ENCODE assay signal across 8 cellular contexts in genomic region chr1:52056110-52056936, GRCh38. TPM values are rescaled to one million over a fixed set of nuclear protein-coding genes. Genes with fewer than 3 reads are reported as not detected.
DNase-seq lines count a peak whose midpoint lies in the region; ATAC-seq and TF ChIP-seq lines count a peak whose summit lies in the region.

TSS of gene BTF3L4 (plus strand) at chr1:52056295. CDS start at chr1:52059848, 3,553 bp downstream.

- H3K4me1 Mint-ChIP-seq in activated CD4-positive, alpha-beta T cell treated with anti-CD3 and anti-CD28 coated beads, Interleukin-2, amount 10 ng/mL, durations not matched to agents 24 days and 14 days = peaks cover 46% of the 10 kb centered on the region

- H3K27me3 ChIP-seq in BJ (ENCODE audit: control insufficient read depth, insufficient read depth, low read length) (no peaks in the 10 kb centered on the region), colonic mucosa (no peaks in the 10 kb centered on the region), layer of hippocampus (ENCODE audit: control insufficient read depth, insufficient read depth, low read length) (no peaks in the 10 kb centered on the region)

- peaks cover 39% of the 10 kb centered on the region for H3K36me3 Mint-ChIP-seq in activated CD4-positive, alpha-beta T cell treated with anti-CD3 and anti-CD28 coated beads, Interleukin-2, amount 10 ng/mL, durations not matched to agents 24 days and 14 days (ENCODE audit: low read depth)

- ATAC-seq in GM19328 (IDR thresholded peaks at IDR 0.05; ENCODE audit: unreplicated experiment) = peak; percentile 79
- peak; percentile 59 for ATAC-seq in HG03469 (IDR thresholded peaks at IDR 0.05; ENCODE audit: unreplicated experiment)

- H3K9ac ChIP-seq in colonic mucosa (ENCODE audit: low read depth in 2 of 2, low read length in 2 of 2) = peak within 1 kb of the TSS; percentile 86 to 97

- H3K9me3 Mint-ChIP-seq in activated CD4-positive, alpha-beta T cell treated with anti-CD3 and anti-CD28 coated beads, Interleukin-2, amount 10 ng/mL, durations not matched to agents 24 days and 14 days = no peaks in the 10 kb centered on the region

- H3K4me3 ChIP-seq in BJ (ENCODE audit: low read depth, low read length) (peak within 1 kb of the TSS; percentile 69), colonic mucosa (peak within 1 kb of the TSS; percentile 77)

- no peaks in the 10 kb centered on the region for H3K27me3 Mint-ChIP-seq in activated CD4-positive, alpha-beta T cell treated with anti-CD3 and anti-CD28 coated beads, Interleukin-2, amount 10 ng/mL, durations not matched to agents 24 days and 14 days

- CTCF ChIA-PET in BJ (lab: Yijun Ruan, JAX) = interaction anchor here (1.0 kb wide), 1 partner anchor 59 kb away, joined by 3 read pairs; no protein-coding TSS in a partner anchor

- TF ChIP-seq CTCF in BJ (IDR thresholded peaks at IDR 0.05; ENCODE audit: insufficient read depth, low read depth, low read length) (no peak), colonic mucosa (IDR thresholded peaks at IDR 0.05) (no peak)

- intact Hi-C loops in activated CD4-positive, alpha-beta T cell treated with anti-CD3 and anti-CD28 coated beads, Interleukin-2, amount 10 ng/mL, durations not matched to agents 24 days and 14 days (cut with micrococcal nuclease) = loop anchor here (1.0 to 10.0 kb wide), 11 partner anchors 23 to 1271 kb away; partner anchors contain the start of genes CC2D1B, ECHDC2, EPS15 and GPX7
- intact Hi-C loops in colonic mucosa (cut with DNase I) = no loop called here

- peak within 1 kb of the TSS; percentile 100 for H3K27ac Mint-ChIP-seq in activated CD4-positive, alpha-beta T cell treated with anti-CD3 and anti-CD28 coated beads, Interleukin-2, amount 10 ng/mL, durations not matched to agents 24 days and 14 days

- H3K36me3 ChIP-seq in BJ (ENCODE audit: control insufficient read depth, insufficient read depth, low read length) (peaks cover 7% of the 10 kb centered on the region), colonic mucosa (no peaks in the 10 kb centered on the region)

- H3K4me3 Mint-ChIP-seq in activated CD4-positive, alpha-beta T cell treated with anti-CD3 and anti-CD28 coated beads, Interleukin-2, amount 10 ng/mL, durations not matched to agents 24 days and 14 days = peak within 1 kb of the TSS; percentile 92

- POLR2A ChIA-PET in BJ (lab: Charles Lee) = interaction anchor here (0.6 to 1.4 kb wide), 2 partner anchors 159 to 160 kb away, joined by 4 to 5 read pairs; no protein-coding TSS in a partner anchor

- H3K4me1 ChIP-seq in colonic mucosa = peaks cover 10% of the 10 kb centered on the region

- H3K9me3 ChIP-seq in colonic mucosa = no peaks in the 10 kb centered on the region

- peak; percentile 54 for DNase-seq in BJ (ENCODE audit: low read depth)
- peak; percentile 95 for DNase-seq in NCI-H69 (lab: John Stamatoyannopoulos, UW)
- peak; percentile 98 for DNase-seq in activated CD4-positive, alpha-beta T cell treated with anti-CD3 and anti-CD28 coated beads, Interleukin-2, amount 10 ng/mL, durations not matched to agents 24 days and 14 days
- DNase-seq in colonic mucosa = peak; percentile 96
- DNase-seq in stimulated activated CD4-positive, alpha-beta T cell treated with anti-CD3 and anti-CD28 coated beads, Interleukin-1b, Interleukin-23, amount 100 ng/mL, for 4 hours (ENCODE audit: low read depth in 2 of 2) = peak; percentile 84 to 87

- H3K27ac ChIP-seq in colonic mucosa (peak within 1 kb of the TSS; percentile 92), layer of hippocampus (ENCODE audit: low read depth, low read length) (peak within 1 kb of the TSS; percentile 86)

RNA-seq across cellular contexts. Expression of gene BTF3L4, which starts in this region (rescaled TPM):
- 31.2 and 68.6 TPM in 2 replicates for polyA plus RNA-seq in BJ (2011; rRNA removed)
- 18.7 and 20.5 TPM in 2 replicates for polyA minus RNA-seq in BJ (2011; rRNA and poly(A)+ RNA removed)
- total RNA-seq in activated CD4-positive, alpha-beta T cell treated with anti-CD3 and anti-CD28 coated beads, Interleukin-2, amount 10 ng/mL, durations not matched to agents 24 days and 14 days = 48.0 and 50.0 TPM in 2 replicates
- 10 to 100 TPM; 20.7 to 23.4 TPM for total RNA-seq in colonic mucosa

Comparison
In these comparisons a context has a peak if more than half of its experiments do, and no peak if none do; other contexts are left out.
1. Peak in every context shown above with its lines: DNase-seq, ATAC-seq, H3K4me3 ChIP-seq and H3K27ac ChIP-seq.